Comparison of ENCODE assay signal across 1 cellular context in the genomic region with DNA sequence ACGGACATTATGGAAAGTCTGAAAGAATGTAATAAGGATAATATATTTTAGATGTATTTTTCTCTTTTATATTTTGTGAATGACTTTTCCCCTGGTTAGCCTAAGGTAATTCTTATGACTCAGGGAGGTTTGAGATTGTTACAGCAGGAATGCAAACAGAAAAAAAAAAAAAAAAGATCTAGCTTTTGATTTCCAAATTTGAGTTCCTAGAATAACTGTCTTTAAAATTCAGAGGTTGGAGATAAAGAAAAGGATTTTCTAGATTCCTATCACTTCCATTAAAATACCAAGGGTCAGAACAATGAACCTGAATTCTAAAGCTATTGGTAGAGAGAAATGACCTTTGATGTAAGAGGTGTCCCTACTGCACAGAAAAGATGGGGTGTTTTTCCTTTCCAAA.
TF ChIP-seq lines count a peak whose summit lies in the region.

No MANE protein-coding gene starts in this region.

TF ChIP-seq in IMR-90, 13 proteins besides CTCF, POLR2A, EP300 and RAD21:
- TF ChIP-seq, protein P1, sequence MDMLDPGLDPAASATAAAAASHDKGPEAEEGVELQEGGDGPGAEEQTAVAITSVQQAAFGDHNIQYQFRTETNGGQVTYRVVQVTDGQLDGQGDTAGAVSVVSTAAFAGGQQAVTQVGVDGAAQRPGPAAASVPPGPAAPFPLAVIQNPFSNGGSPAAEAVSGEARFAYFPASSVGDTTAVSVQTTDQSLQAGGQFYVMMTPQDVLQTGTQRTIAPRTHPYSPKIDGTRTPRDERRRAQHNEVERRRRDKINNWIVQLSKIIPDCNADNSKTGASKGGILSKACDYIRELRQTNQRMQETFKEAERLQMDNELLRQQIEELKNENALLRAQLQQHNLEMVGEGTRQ (IDR thresholded peaks at IDR 0.05; ENCODE audit: low read depth, low read length) = no peak
- TF ChIP-seq MXI1 (IDR thresholded peaks at IDR 0.05; ENCODE audit: borderline replicate concordance, low read depth, low read length) = no peak
- TF ChIP-seq RCOR1 (IDR thresholded peaks at IDR 0.05; ENCODE audit: insufficient replicate concordance, low read length) = no peak
- no peak for TF ChIP-seq RFX5 (IDR thresholded peaks at IDR 0.05; ENCODE audit: low read depth, low read length)
- TF ChIP-seq FOS (IDR thresholded peaks at IDR 0.05; ENCODE audit: low read depth, low read length) = no peak
TF ChIP-seq in IMR-90: peak in this region for 0.
